Comparison of ENCODE assay signal across 16 cellular contexts in the genomic region with DNA sequence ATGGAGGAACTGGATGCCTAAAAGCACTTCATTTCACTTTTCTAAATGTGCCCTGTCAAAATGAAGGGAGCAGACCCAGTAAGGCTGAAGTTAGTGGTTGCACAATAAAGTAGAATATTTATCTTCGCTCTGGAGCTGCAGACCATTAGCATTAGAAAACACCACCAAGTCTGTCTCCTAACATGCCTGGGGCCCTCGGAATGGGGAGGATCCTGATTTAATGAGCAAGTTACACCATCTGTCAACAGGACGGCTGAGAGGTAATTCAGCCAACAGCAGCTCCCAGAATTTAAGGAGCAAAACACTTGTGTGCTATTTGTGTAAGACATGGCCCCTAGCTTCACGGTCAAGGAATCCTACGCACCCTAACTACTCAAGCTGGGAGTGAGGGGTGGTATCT. TPM values are rescaled to one million over a fixed set of nuclear protein-coding genes. Genes with fewer than 3 reads are reported as not detected.
"Had no signal": no experiment of that assay in that cellular context is flagged by ENCODE, and none has a peak within 500 bp of the region (broad histone marks: within the 10 kb centered on the region; RNA-seq: fewer than 3 reads in every experiment).

No MANE protein-coding gene starts in this region.

- H3K27me3 ChIP-seq: uterus had no signal

- H3K4me3 ChIP-seq: dorsolateral prefrontal cortex, prostate gland, uterus had no signal

- ATAC-seq: activated CD8-positive, alpha-beta T cell treated with anti-CD3 and anti-CD28 coated beads for 36 hours; activated T-cell treated with anti-CD3 and anti-CD28 coated beads, Interleukin-2, amount 50 U/mL, for 4 hours; left ventricle myocardium superior; natural killer cell treated with Interleukin-12 subunit alpha and Interleukin-12 subunit beta and Interleukin-15 and Interleukin-18, amount 100 ng/mL, for 72 hours; sciatic nerve; T-helper 17 cell; WTC11 had no signal

- H3K9me3 Mint-ChIP-seq: activated CD8-positive, alpha-beta T cell treated with anti-CD3 and anti-CD28 coated beads for 36 hours; activated T-cell treated with anti-CD3 and anti-CD28 coated beads, Interleukin-2, amount 50 U/mL, for 4 hours; natural killer cell treated with Interleukin-12 subunit alpha and Interleukin-12 subunit beta and Interleukin-15 and Interleukin-18, amount 100 ng/mL, for 72 hours had no signal

- H3K27ac ChIP-seq: prostate gland, uterus had no signal

- H3K36me3 ChIP-seq: prostate gland, uterus had no signal

- H3K4me1 ChIP-seq: prostate gland, uterus had no signal

- H3K36me3 Mint-ChIP-seq: natural killer cell treated with Interleukin-12 subunit alpha and Interleukin-12 subunit beta and Interleukin-15 and Interleukin-18, amount 100 ng/mL, for 72 hours had no signal

- H3K4me3 Mint-ChIP-seq: activated CD8-positive, alpha-beta T cell treated with anti-CD3 and anti-CD28 coated beads for 36 hours; activated T-cell treated with anti-CD3 and anti-CD28 coated beads, Interleukin-2, amount 50 U/mL, for 4 hours; natural killer cell treated with Interleukin-12 subunit alpha and Interleukin-12 subunit beta and Interleukin-15 and Interleukin-18, amount 100 ng/mL, for 72 hours; T-helper 17 cell; WTC11 had no signal

- H3K9me3 ChIP-seq: prostate gland, uterus had no signal

- H3K4me1 Mint-ChIP-seq: T-helper 17 cell had no signal

- DNase-seq: activated CD4-positive, alpha-beta T cell treated with anti-CD3 and anti-CD28 coated beads for 48 hours; activated CD8-positive, alpha-beta T cell treated with anti-CD3 and anti-CD28 coated beads for 36 hours; activated effector memory CD4-positive, alpha-beta T cell treated with Interleukin-2 at 50 U/mL for 16 hours; activated naive CD4-positive, alpha-beta T cell treated with anti-CD3 and anti-CD28 coated beads, Interleukin-2, amount 50 U/mL, for 16 hours; activated T-cell treated with anti-CD3 and anti-CD28 coated beads, Interleukin-2, amount 50 U/mL, for 4 hours; left ventricle myocardium superior; mesendoderm; T-helper 17 cell; uterus had no signal

- H3K27ac Mint-ChIP-seq: activated CD8-positive, alpha-beta T cell treated with anti-CD3 and anti-CD28 coated beads for 36 hours; natural killer cell treated with Interleukin-12 subunit alpha and Interleukin-12 subunit beta and Interleukin-15 and Interleukin-18, amount 100 ng/mL, for 72 hours; T-helper 17 cell; WTC11 had no signal

RNA-seq across cellular contexts. Expression of a gene that starts 22.3 kb away (rescaled TPM):
- total RNA-seq: activated CD8-positive, alpha-beta T cell treated with anti-CD3 and anti-CD28 coated beads for 36 hours; activated T-cell treated with anti-CD3 and anti-CD28 coated beads, Interleukin-2, amount 50 U/mL, for 4 hours; bronchial epithelial cell; left ventricle myocardium superior; natural killer cell treated with Interleukin-12 subunit alpha and Interleukin-12 subunit beta and Interleukin-15 and Interleukin-18, amount 100 ng/mL, for 72 hours; osteoblast; sciatic nerve had no signal
